Comparison of ENCODE assay signal across 29 cellular contexts in genomic region chr7:40498933-40499332, GRCh38.
"Had no signal": no experiment of that assay in that cellular context is flagged by ENCODE, and none has a peak within 500 bp of the region (broad histone marks: within the 10 kb centered on the region; RNA-seq: fewer than 3 reads in every experiment).

No MANE protein-coding gene starts in this region.

- H3K27ac ChIP-seq: ascending aorta, body of pancreas, breast epithelium, Peyer's patch, WERI-Rb-1 had no signal

- H3K36me3 ChIP-seq: ascending aorta, breast epithelium, Peyer's patch, WERI-Rb-1 had no signal

- H3K27me3 Mint-ChIP-seq: activated CD8-positive, alpha-beta T cell treated with anti-CD3 and anti-CD28 coated beads for 36 hours; activated naive CD8-positive, alpha-beta T cell treated with anti-CD3 and anti-CD28 coated beads for 36 hours; activated T-helper 17 cell treated with anti-CD3 and anti-CD28 coated beads, Interleukin-2, amount 50 U/mL, for 72 hours had no signal

- DNase-seq: activated CD4-positive, alpha-beta T cell treated with anti-CD3 and anti-CD28 coated beads, Interleukin-2, amount 10 ng/mL, durations not matched to agents 24 days and 14 days; activated CD4-positive, alpha-beta T cell treated with anti-CD3 and anti-CD28 coated beads, Interleukin-2, amount 50 U/mL, for 4 hours; activated CD8-positive, alpha-beta T cell treated with anti-CD3 and anti-CD28 coated beads for 36 hours; activated effector memory CD4-positive, alpha-beta T cell treated with anti-CD3 and anti-CD28 coated beads, Interleukin-2, amount 50 U/mL, for 16 hours; activated naive CD4-positive, alpha-beta T cell; activated naive CD4-positive, alpha-beta T cell treated with anti-CD3 and anti-CD28 coated beads, Interleukin-2, amount 50 U/mL, for 16 hours; activated naive CD8-positive, alpha-beta T cell treated with anti-CD3 and anti-CD28 coated beads for 36 hours; activated T-cell treated with anti-CD3 and anti-CD28 coated beads, Interleukin-2, amount 50 U/mL, for 1 hour; activated T-cell treated with anti-CD3 and anti-CD28 coated beads, Interleukin-2, amount 50 U/mL, for 72 hours; amniotic stem cell; body of pancreas; KG1; MM.1S; MV-4-11; NCI-H1092; NCI-H1436 treated with DMSO at 0.1 percent for 48 hours; NCI-H1694 treated with DMSO at 0.1 percent for 48 hours; NCI-H2029; NCI-H345; NCI-H524 treated with DMSO at 0.1 percent for 48 hours; PC-3; Peyer's patch; RPMI8226; SIG-M5; T1000; WERI-Rb-1 had no signal

- H3K4me3 Mint-ChIP-seq: activated CD4-positive, alpha-beta T cell treated with anti-CD3 and anti-CD28 coated beads, Interleukin-2, amount 10 ng/mL, durations not matched to agents 24 days and 14 days; activated CD8-positive, alpha-beta T cell treated with anti-CD3 and anti-CD28 coated beads for 36 hours; activated naive CD8-positive, alpha-beta T cell treated with anti-CD3 and anti-CD28 coated beads for 36 hours; activated T-cell treated with anti-CD3 and anti-CD28 coated beads, Interleukin-2, amount 50 U/mL, for 72 hours; activated T-helper 17 cell treated with anti-CD3 and anti-CD28 coated beads, Interleukin-2, amount 50 U/mL, for 72 hours had no signal

- ATAC-seq: activated CD8-positive, alpha-beta T cell treated with anti-CD3 and anti-CD28 coated beads for 36 hours; activated T-cell treated with anti-CD3 and anti-CD28 coated beads, Interleukin-2, amount 50 U/mL, for 72 hours; activated T-helper 17 cell treated with anti-CD3 and anti-CD28 coated beads, Interleukin-2, amount 50 U/mL, for 72 hours; body of pancreas; PC-3 had no signal

- H3K4me1 ChIP-seq: ascending aorta, body of pancreas, breast epithelium, Peyer's patch had no signal

- H3K9me3 Mint-ChIP-seq: activated CD4-positive, alpha-beta T cell treated with anti-CD3 and anti-CD28 coated beads, Interleukin-2, amount 10 ng/mL, durations not matched to agents 24 days and 14 days; activated CD8-positive, alpha-beta T cell treated with anti-CD3 and anti-CD28 coated beads for 36 hours; activated naive CD8-positive, alpha-beta T cell treated with anti-CD3 and anti-CD28 coated beads for 36 hours; activated T-helper 17 cell treated with anti-CD3 and anti-CD28 coated beads, Interleukin-2, amount 50 U/mL, for 72 hours had no signal

- H3K36me3 Mint-ChIP-seq: activated naive CD8-positive, alpha-beta T cell treated with anti-CD3 and anti-CD28 coated beads for 36 hours had no signal

- H3K9me3 ChIP-seq: ascending aorta, body of pancreas, breast epithelium, Peyer's patch had no signal

- H3K4me3 ChIP-seq: ascending aorta, body of pancreas, breast epithelium, Peyer's patch had no signal

- H3K4me1 Mint-ChIP-seq: activated CD4-positive, alpha-beta T cell treated with anti-CD3 and anti-CD28 coated beads, Interleukin-2, amount 10 ng/mL, durations not matched to agents 24 days and 14 days; activated T-helper 17 cell treated with anti-CD3 and anti-CD28 coated beads, Interleukin-2, amount 50 U/mL, for 72 hours had no signal

- H3K27ac Mint-ChIP-seq: activated CD4-positive, alpha-beta T cell treated with anti-CD3 and anti-CD28 coated beads, Interleukin-2, amount 10 ng/mL, durations not matched to agents 24 days and 14 days; activated CD8-positive, alpha-beta T cell treated with anti-CD3 and anti-CD28 coated beads for 36 hours; activated naive CD8-positive, alpha-beta T cell treated with anti-CD3 and anti-CD28 coated beads for 36 hours; activated T-cell treated with anti-CD3 and anti-CD28 coated beads, Interleukin-2, amount 50 U/mL, for 72 hours; activated T-helper 17 cell treated with anti-CD3 and anti-CD28 coated beads, Interleukin-2, amount 50 U/mL, for 72 hours had no signal

- H3K27me3 ChIP-seq: ascending aorta, body of pancreas, breast epithelium, Peyer's patch had no signal
